Comparison of ENCODE assay signal across 10 cellular contexts in genomic region chr12:6333566-6333965, GRCh38. TPM values are rescaled to one million over a fixed set of nuclear protein-coding genes. Genes with fewer than 3 reads are reported as not detected.
DNase-seq lines count a peak whose midpoint lies in the region; ATAC-seq, FAIRE-seq and TF ChIP-seq lines count a peak whose summit lies in the region.
"Had no signal": no experiment of that assay in that cellular context is flagged by ENCODE, and none has a peak within 500 bp of the region (broad histone marks: within the 10 kb centered on the region; RNA-seq: fewer than 3 reads in every experiment).

No MANE protein-coding gene starts in this region.

- H3K4me1 ChIP-seq in A673 (ENCODE audit: insufficient read depth, low read length, poor library complexity, severe bottlenecking) (peaks cover 41% of the 10 kb centered on the region), breast epithelium (peaks cover 10 to 39% of the 10 kb centered on the region in 2 donors)
- peaks cover 44 to 62% of the 10 kb centered on the region in 2 donors for H3K4me1 ChIP-seq in naive thymus-derived CD4-positive, alpha-beta T cell (ENCODE audit: control insufficient read depth in 2 of 2, insufficient read depth in 2 of 2, low read length in 2 of 2)

- no peak for TF ChIP-seq POLR2A in breast epithelium (IDR thresholded peaks at IDR 0.05)

- H3K27ac ChIP-seq in A673 (ENCODE audit: low read depth, low read length, poor library complexity, severe bottlenecking) (peak overlapping the region; percentile 53), breast epithelium (peak overlapping the region; percentile 95 to 98)
- H3K27ac ChIP-seq in naive thymus-derived CD4-positive, alpha-beta T cell (ENCODE audit: low read depth, low read length): peak overlapping the region; percentile 92

- H3K9me3 ChIP-seq in A673 (ENCODE audit: low read depth, low read length, poor library complexity, severe bottlenecking) (no peaks in the 10 kb centered on the region), breast epithelium (no peaks in the 10 kb centered on the region)
- H3K9me3 ChIP-seq in naive thymus-derived CD4-positive, alpha-beta T cell (ENCODE audit: control insufficient read depth in 2 of 3, low read length in 3 of 3): no peaks in the 10 kb centered on the region

- H3K27me3 Mint-ChIP-seq in naive thymus-derived CD4-positive, alpha-beta T cell: no peaks in the 10 kb centered on the region

- no peak for ATAC-seq in naive thymus-derived CD4-positive, alpha-beta T cell
- no peak for ATAC-seq in GM18907 (IDR thresholded peaks at IDR 0.05; ENCODE audit: unreplicated experiment)
- ATAC-seq in GM19023 (IDR thresholded peaks at IDR 0.05; ENCODE audit: unreplicated experiment): no peak
- ATAC-seq: left colon had no signal

- DNase-seq in A673 (ENCODE audit: low spot score): no peak
- DNase-seq in HTR-8/SVneo (ENCODE audit: insufficient read length, low spot score): no peak
- DNase-seq in breast epithelium (ENCODE audit: low spot score in 2 of 2): no peak
- DNase-seq in naive thymus-derived CD4-positive, alpha-beta T cell: no peak
- DNase-seq in DMS153 treated with DMSO at 0.1 percent for 48 hours (lab: John Stamatoyannopoulos, UW; ENCODE audit: unreplicated experiment): no peak
- DNase-seq in SK-N-DZ (ENCODE audit: low spot score): no peak
- DNase-seq: GF-D8, left colon had no signal

- TF ChIP-seq CTCF in A673 (conservative IDR thresholded peaks at IDR 0.05; ENCODE audit: low read depth, low read length) (no peak), breast epithelium (IDR thresholded peaks at IDR 0.05) (no peak)

- H3K4me1 Mint-ChIP-seq in naive thymus-derived CD4-positive, alpha-beta T cell: peaks cover 4 to 44% (median 39%) of the 10 kb centered on the region in 7 donors

- peak overlapping the region in 7 of 10 donors; percentile 25 to 74 (median 65) for H3K4me3 Mint-ChIP-seq in naive thymus-derived CD4-positive, alpha-beta T cell

- peaks cover 12 to 31% (median 14%) of the 10 kb centered on the region in 5 donors for H3K36me3 Mint-ChIP-seq in naive thymus-derived CD4-positive, alpha-beta T cell

- H3K27me3 ChIP-seq in A673 (replicated peaks; ENCODE audit: insufficient read depth, low read depth, low read length, poor library complexity) (no peaks in the 10 kb centered on the region), breast epithelium (no peaks in the 10 kb centered on the region)
- H3K27me3 ChIP-seq in naive thymus-derived CD4-positive, alpha-beta T cell (ENCODE audit: control insufficient read depth in 2 of 2, insufficient read depth in 2 of 2, low read length in 2 of 2): no peaks in the 10 kb centered on the region

- intact Hi-C loops in A673 (cut with micrococcal nuclease; ENCODE audit: unreplicated experiment): no loop called here
- intact Hi-C loops in breast epithelium (cut with DNase I; ENCODE audit: low total_unique reads): no loop called here
- intact Hi-C loops in naive thymus-derived CD4-positive, alpha-beta T cell (cut with micrococcal nuclease): no loop called here

- peak; percentile 83 for FAIRE-seq in HTR-8/SVneo (lab: Jason Lieb, UNC)

- H3K9me3 Mint-ChIP-seq in naive thymus-derived CD4-positive, alpha-beta T cell: no peaks in the 10 kb centered on the region

- BruUV-seq in A673 (replicated peaks; lab: Mats Ljungman, UMichigan): no TSS peak

- H3K36me3 ChIP-seq in A673 (ENCODE audit: insufficient read depth, low read length, poor library complexity, severe bottlenecking) (peaks cover 60% of the 10 kb centered on the region), breast epithelium (peaks cover 13% of the 10 kb centered on the region)
- H3K36me3 ChIP-seq in naive thymus-derived CD4-positive, alpha-beta T cell (ENCODE audit: control insufficient read depth in 2 of 3, insufficient read depth in 3 of 3, low read length in 3 of 3): peaks cover 17 to 60% (median 21%) of the 10 kb centered on the region in 3 experiments

- CTCF ChIA-PET in A673 (lab: Charles Lee): no interaction called here
- CTCF ChIA-PET in naive thymus-derived CD4-positive, alpha-beta T cell (lab: Charles Lee): interaction anchor here (0.6 to 6.7 kb wide), 9 partner anchors 11 to 204 kb away, joined by 3 to 139 read pairs (median 3); no protein-coding TSS in a partner anchor

- no peak overlapping the region for H3K4me3 ChIP-seq in A673 (ENCODE audit: low read depth, low read length, poor library complexity, severe bottlenecking)
- peak overlapping the region in 1 of 3 donors; percentile 34 for H3K4me3 ChIP-seq in breast epithelium
- H3K4me3 ChIP-seq in naive thymus-derived CD4-positive, alpha-beta T cell (ENCODE audit: low read length): no peak overlapping the region

- peak overlapping the region in 2 of 9 donors; percentile 72 to 95 for H3K27ac Mint-ChIP-seq in naive thymus-derived CD4-positive, alpha-beta T cell

- POLR2A ChIA-PET in A673 (lab: Charles Lee; ENCODE audit: low non-redundant PET): no interaction called here
- POLR2A ChIA-PET in naive thymus-derived CD4-positive, alpha-beta T cell (lab: Charles Lee): interaction anchor here (1.0 to 12.0 kb wide), 8 partner anchors 11 to 209 kb away, joined by 3 to 342 read pairs (median 12); partner anchors contain the start of genes GAPDH, TAPBPL and VAMP1

RNA-seq across cellular contexts. Expression of gene TNFRSF1A, which starts 8.3 kb away (rescaled TPM):
- total RNA-seq in A673 (2021) (82.6 and 91.5 TPM in 2 replicates), breast epithelium (100 to 1,000 TPM; 232 to 256 (median 238) TPM)
- 10 to 100 TPM; 40.9 to 99.4 (median 67.3) TPM for total RNA-seq in naive thymus-derived CD4-positive, alpha-beta T cell
- polyA plus RNA-seq in naive thymus-derived CD4-positive, alpha-beta T cell: 10 to 100 TPM; 24.1 to 46.3 TPM
- 16.6 and 21.6 TPM in 2 replicates for polyA plus RNA-seq in SK-N-DZ (2014; cell fraction: cytosol; rRNA removed)
- 10.3 and 11.6 TPM in 2 replicates for polyA plus RNA-seq in SK-N-DZ (2014; cell fraction: nucleus; rRNA removed)

RNA-seq across cellular contexts. Expression of gene PLEKHG6, which starts 23.1 kb away (rescaled TPM):
- 1.0 TPM in 1 of 2 replicates, not detected in the other for total RNA-seq in A673 (2021)
- total RNA-seq in breast epithelium: 10 to 100 TPM; 11.9 to 43.6 (median 42.4) TPM
- total RNA-seq in naive thymus-derived CD4-positive, alpha-beta T cell: not detected
- polyA plus RNA-seq in naive thymus-derived CD4-positive, alpha-beta T cell: 1 to 10 TPM in 1 of 2 donors, under 1 TPM in 1; 0.15 to 1.3 TPM
- not detected in 2 replicates for polyA plus RNA-seq in SK-N-DZ (2014; cell fraction: cytosol; rRNA removed)
- 0.30 TPM in 1 of 2 replicates, not detected in the other for polyA plus RNA-seq in SK-N-DZ (2014; cell fraction: nucleus; rRNA removed)

RNA-seq across cellular contexts. Expression of gene SCNN1A, which starts 41.8 kb away (rescaled TPM):
- not detected in 2 replicates for total RNA-seq in A673 (2021)
- 100 to 1,000 TPM in 1 of 3 donors, 10 to 100 TPM in 1, 1 to 10 TPM in 1; 1.3 to 175 (median 93.7) TPM for total RNA-seq in breast epithelium
- total RNA-seq in naive thymus-derived CD4-positive, alpha-beta T cell: 1 to 10 TPM in 4 of 5 experiments, under 1 TPM in 1; 0.22 to 5.3 (median 3.6) TPM
- 1 to 10 TPM in 1 of 2 donors, under 1 TPM in 1; 0.84 to 1.2 TPM for polyA plus RNA-seq in naive thymus-derived CD4-positive, alpha-beta T cell
- polyA plus RNA-seq in SK-N-DZ (2014; cell fraction: cytosol; rRNA removed): not detected in 2 replicates
- polyA plus RNA-seq in SK-N-DZ (2014; cell fraction: nucleus; rRNA removed): not detected in 2 replicates

RNA-seq across cellular contexts. Expression of gene LTBR, which starts 50.4 kb away (rescaled TPM):
- total RNA-seq in A673 (2021) (25.7 and 27.5 TPM in 2 replicates), breast epithelium (100 to 1,000 TPM in 2 of 3 donors, 10 to 100 TPM in 1; 90.1 to 115 (median 108) TPM)
- total RNA-seq in naive thymus-derived CD4-positive, alpha-beta T cell: 10 to 100 TPM in 1 of 5 experiments, 1 to 10 TPM in 3, under 1 TPM in 1; 0.34 to 25.2 (median 2.2) TPM
- not detected for polyA plus RNA-seq in naive thymus-derived CD4-positive, alpha-beta T cell
- polyA plus RNA-seq in SK-N-DZ (2014; cell fraction: cytosol; rRNA removed): 10.8 and 12.9 TPM in 2 replicates
- 10.8 and 14.2 TPM in 2 replicates for polyA plus RNA-seq in SK-N-DZ (2014; cell fraction: nucleus; rRNA removed)
